41 cellular contexts compared by ENCODE assay signal in the genomic region with DNA sequence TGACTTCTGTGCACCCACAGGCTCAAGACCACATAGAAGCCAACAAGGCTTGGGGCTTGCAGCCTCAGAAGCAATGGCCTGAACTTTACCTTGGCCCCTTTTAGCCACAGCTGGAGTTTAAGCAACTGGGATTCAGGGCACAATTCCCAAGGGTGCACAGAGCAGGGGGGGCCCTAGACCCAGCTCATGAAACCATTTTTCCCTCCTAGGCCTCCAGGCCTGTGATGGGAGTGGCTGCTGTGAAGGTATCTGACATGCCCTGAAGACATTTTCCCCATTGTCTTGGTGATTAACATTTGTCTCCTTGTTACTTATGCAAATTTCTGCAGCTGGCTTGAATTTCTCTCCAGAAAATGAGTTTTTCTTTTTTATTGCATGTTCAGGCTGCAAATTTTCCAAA. TPM values are rescaled to one million over a fixed set of nuclear protein-coding genes. Genes with fewer than 3 reads are reported as not detected.
"Had no signal": no experiment of that assay in that cellular context is flagged by ENCODE, and none has a peak within 500 bp of the region (broad histone marks: within the 10 kb centered on the region; RNA-seq: fewer than 3 reads in every experiment).

No MANE protein-coding gene starts in this region.

- H3K9me3 ChIP-seq: adrenal gland, ascending aorta had no signal

- DNase-seq: activated effector memory CD4-positive, alpha-beta T cell treated with anti-CD3 and anti-CD28 coated beads, Interleukin-2, amount 50 U/mL, for 16 hours; activated effector memory CD4-positive, alpha-beta T cell treated with Interleukin-2 at 50 U/mL for 16 hours; activated gamma-delta T cell; activated gamma-delta T cell treated with Interleukin-2 at 50 U/mL for 16 hours; activated naive CD4-positive, alpha-beta T cell; activated naive CD4-positive, alpha-beta T cell treated with anti-CD3 and anti-CD28 coated beads for 36 hours; activated naive CD4-positive, alpha-beta T cell treated with anti-CD3 and anti-CD28 coated beads, Interleukin-2, amount 10 ng/mL, durations not matched to agents 7 days and 5 days; activated naive CD4-positive, alpha-beta T cell treated with anti-CD3 and anti-CD28 coated beads, Interleukin-2, amount 50 U/mL, for 16 hours; activated naive CD4-positive, alpha-beta T cell treated with Interleukin-2 at 50 U/mL for 16 hours; activated naive CD8-positive, alpha-beta T cell treated with anti-CD3 and anti-CD28 coated beads for 36 hours; activated naive CD8-positive, alpha-beta T cell treated with anti-CD3 and anti-CD28 coated beads, Interleukin-2, amount 10 ng/mL, durations not matched to agents 7 days and 5 days; activated naive CD8-positive, alpha-beta T cell treated with anti-CD3 and anti-CD28 coated beads, Interleukin-2, amount 50 U/mL, for 24 hours; activated T-cell treated with anti-CD3 and anti-CD28 coated beads, Interleukin-2, amount 50 U/mL, for 24 hours; activated T-cell treated with anti-CD3 and anti-CD28 coated beads, Interleukin-2, amount 50 U/mL, for 4 hours; activated T-cell treated with anti-CD3 and anti-CD28 coated beads, Interleukin-2, amount 50 U/mL, for 48 hours; activated T-cell treated with anti-CD3 and anti-CD28 coated beads, Interleukin-2, amount 50 U/mL, for 72 hours; adrenal gland; amniotic stem cell; amygdala; anterior cingulate cortex; aorta; body of pancreas; brain microvascular endothelial cell; caudate nucleus; central memory CD4-positive, alpha-beta T cell; cerebellar nuclear complex had no signal

- H3K4me3 ChIP-seq: adrenal gland, ascending aorta, body of pancreas, breast epithelium, cardiac muscle cell had no signal

- H3K4me3 Mint-ChIP-seq: activated naive CD4-positive, alpha-beta T cell treated with anti-CD3 and anti-CD28 coated beads for 36 hours; activated naive CD4-positive, alpha-beta T cell treated with anti-CD3 and anti-CD28 coated beads, Interleukin-2, amount 10 ng/mL, durations not matched to agents 7 days and 5 days; activated naive CD4-positive, alpha-beta T cell treated with anti-CD3 and anti-CD28 coated beads, Interleukin-2, amount 50 U/mL, for 24 hours; activated naive CD8-positive, alpha-beta T cell; activated naive CD8-positive, alpha-beta T cell treated with anti-CD3 and anti-CD28 coated beads for 36 hours; activated naive CD8-positive, alpha-beta T cell treated with anti-CD3 and anti-CD28 coated beads, Interleukin-2, amount 10 ng/mL, durations not matched to agents 7 days and 5 days; activated naive CD8-positive, alpha-beta T cell treated with anti-CD3 and anti-CD28 coated beads, Interleukin-2, amount 50 U/mL, for 24 hours; activated T-cell treated with anti-CD3 and anti-CD28 coated beads, Interleukin-2, amount 50 U/mL, for 24 hours; activated T-cell treated with anti-CD3 and anti-CD28 coated beads, Interleukin-2, amount 50 U/mL, for 4 hours; activated T-cell treated with anti-CD3 and anti-CD28 coated beads, Interleukin-2, amount 50 U/mL, for 72 hours; activated T-helper 1 cell treated with anti-CD3 and anti-CD28 coated beads, Interleukin-12 subunit alpha, Interleukin-12 subunit beta, Interleukin-2, Interleukin-4 antibody, amounts not matched to agents 30 ng/mL and 10 ng/mL and 1 ng/mL, durations not matched to agents 14 hours and 24 hours and 36 hours; activated T-helper 17 cell treated with anti-CD3 and anti-CD28 coated beads, Interleukin-2, amount 50 U/mL, for 72 hours; brain; central memory CD8-positive, alpha-beta T cell had no signal

- H3K36me3 Mint-ChIP-seq: activated naive CD4-positive, alpha-beta T cell treated with anti-CD3 and anti-CD28 coated beads, Interleukin-2, amount 50 U/mL, for 24 hours had no signal

- H3K36me3 ChIP-seq: adrenal gland, ascending aorta, brain microvascular endothelial cell, breast epithelium, cardiac muscle cell had no signal

- H3K27ac ChIP-seq: adrenal gland, ascending aorta, body of pancreas, brain microvascular endothelial cell, breast epithelium, cardiac muscle cell had no signal

- H3K4me1 Mint-ChIP-seq: activated naive CD4-positive, alpha-beta T cell treated with anti-CD3 and anti-CD28 coated beads, Interleukin-2, amount 10 ng/mL, durations not matched to agents 7 days and 5 days; activated naive CD4-positive, alpha-beta T cell treated with anti-CD3 and anti-CD28 coated beads, Interleukin-2, amount 50 U/mL, for 24 hours; activated T-helper 17 cell treated with anti-CD3 and anti-CD28 coated beads, Interleukin-2, amount 50 U/mL, for 72 hours; brain had no signal

- H3K27me3 Mint-ChIP-seq: activated naive CD4-positive, alpha-beta T cell treated with anti-CD3 and anti-CD28 coated beads, Interleukin-2, amount 50 U/mL, for 24 hours; activated naive CD8-positive, alpha-beta T cell; activated naive CD8-positive, alpha-beta T cell treated with anti-CD3 and anti-CD28 coated beads for 36 hours; activated naive CD8-positive, alpha-beta T cell treated with anti-CD3 and anti-CD28 coated beads, Interleukin-2, amount 10 ng/mL, durations not matched to agents 7 days and 5 days; activated naive CD8-positive, alpha-beta T cell treated with anti-CD3 and anti-CD28 coated beads, Interleukin-2, amount 50 U/mL, for 24 hours; activated T-cell treated with anti-CD3 and anti-CD28 coated beads, Interleukin-2, amount 50 U/mL, for 24 hours; brain; central memory CD8-positive, alpha-beta T cell had no signal

- H3K4me1 ChIP-seq: adrenal gland, ascending aorta, body of pancreas, breast epithelium had no signal

- H3K27ac Mint-ChIP-seq: activated naive CD4-positive, alpha-beta T cell treated with anti-CD3 and anti-CD28 coated beads for 36 hours; activated naive CD4-positive, alpha-beta T cell treated with anti-CD3 and anti-CD28 coated beads, Interleukin-2, amount 10 ng/mL, durations not matched to agents 7 days and 5 days; activated naive CD4-positive, alpha-beta T cell treated with anti-CD3 and anti-CD28 coated beads, Interleukin-2, amount 50 U/mL, for 72 hours; activated naive CD8-positive, alpha-beta T cell; activated naive CD8-positive, alpha-beta T cell treated with anti-CD3 and anti-CD28 coated beads for 36 hours; activated naive CD8-positive, alpha-beta T cell treated with anti-CD3 and anti-CD28 coated beads, Interleukin-2, amount 50 U/mL, for 24 hours; activated T-cell treated with anti-CD3 and anti-CD28 coated beads, Interleukin-2, amount 50 U/mL, for 24 hours; activated T-cell treated with anti-CD3 and anti-CD28 coated beads, Interleukin-2, amount 50 U/mL, for 72 hours; activated T-helper 1 cell treated with anti-CD3 and anti-CD28 coated beads, Interleukin-12 subunit alpha, Interleukin-12 subunit beta, Interleukin-2, Interleukin-4 antibody, amounts not matched to agents 30 ng/mL and 10 ng/mL and 1 ng/mL, durations not matched to agents 14 hours and 24 hours and 36 hours; activated T-helper 17 cell treated with anti-CD3 and anti-CD28 coated beads, Interleukin-2, amount 50 U/mL, for 72 hours; activated T-helper 2 cell treated with anti-CD3 and anti-CD28 coated beads, Interferon-gamma antibody, Interleukin-2, Interleukin-4, amounts not matched to agents 10 μg/mL and 5 μg/mL and 100 μg/mL, durations not matched to agents 14 hours and 24 hours and 36 hours; brain had no signal

- ATAC-seq: activated naive CD4-positive, alpha-beta T cell treated with anti-CD3 and anti-CD28 coated beads, Interleukin-2, amount 50 U/mL, for 72 hours; activated naive CD8-positive, alpha-beta T cell treated with anti-CD3 and anti-CD28 coated beads, Interleukin-2, amount 50 U/mL, for 24 hours; activated T-cell treated with anti-CD3 and anti-CD28 coated beads, Interleukin-2, amount 50 U/mL, for 4 hours; activated T-cell treated with anti-CD3 and anti-CD28 coated beads, Interleukin-2, amount 50 U/mL, for 72 hours; activated T-helper 17 cell treated with anti-CD3 and anti-CD28 coated beads, Interleukin-2, amount 50 U/mL, for 72 hours; body of pancreas had no signal

- H3K9me3 Mint-ChIP-seq: activated naive CD4-positive, alpha-beta T cell treated with anti-CD3 and anti-CD28 coated beads, Interleukin-2, amount 50 U/mL, for 24 hours; activated T-helper 17 cell treated with anti-CD3 and anti-CD28 coated beads, Interleukin-2, amount 50 U/mL, for 72 hours had no signal

- FAIRE-seq: astrocyte, bronchial epithelial cell had no signal

RNA-seq across cellular contexts. Expression of a gene that starts 55.7 kb away (rescaled TPM):
- total RNA-seq: activated naive CD4-positive, alpha-beta T cell treated with anti-CD3 and anti-CD28 coated beads for 36 hours; activated naive CD4-positive, alpha-beta T cell treated with anti-CD3 and anti-CD28 coated beads, Interleukin-2, amount 50 U/mL, for 72 hours; activated naive CD8-positive, alpha-beta T cell treated with anti-CD3 and anti-CD28 coated beads for 36 hours; activated naive CD8-positive, alpha-beta T cell treated with anti-CD3 and anti-CD28 coated beads, Interleukin-2, amount 10 ng/mL, durations not matched to agents 7 days and 5 days; activated T-cell treated with anti-CD3 and anti-CD28 coated beads, Interleukin-2, amount 50 U/mL, for 4 hours; activated T-cell treated with anti-CD3 and anti-CD28 coated beads, Interleukin-2, amount 50 U/mL, for 72 hours; activated T-helper 1 cell treated with anti-CD3 and anti-CD28 coated beads, Interleukin-12 subunit alpha, Interleukin-12 subunit beta, Interleukin-2, Interleukin-4 antibody, amounts not matched to agents 30 ng/mL and 10 ng/mL and 1 ng/mL, durations not matched to agents 14 hours and 24 hours and 36 hours; activated T-helper 17 cell treated with anti-CD3 and anti-CD28 coated beads, Interleukin-2, amount 50 U/mL, for 72 hours; activated T-helper 2 cell treated with anti-CD3 and anti-CD28 coated beads, Interferon-gamma antibody, Interleukin-2, Interleukin-4, amounts not matched to agents 10 μg/mL and 5 μg/mL and 100 μg/mL, durations not matched to agents 14 hours and 24 hours and 36 hours; ascending aorta; bronchial epithelial cell; cardiac muscle cell; cardiac septum; chondrocyte had no signal
- polyA plus RNA-seq: cardiac muscle cell had no signal
